ENCODE assay signal across 9 cellular contexts in genomic region chr6:4778086-4778485, GRCh38. TPM values are rescaled to one million over a fixed set of nuclear protein-coding genes. Genes with fewer than 3 reads are reported as not detected.
DNase-seq lines count a peak whose midpoint lies in the region; ATAC-seq and TF ChIP-seq lines count a peak whose summit lies in the region.
"Had no signal": no experiment of that assay in that cellular context is flagged by ENCODE, and none has a peak within 500 bp of the region (broad histone marks: within the 10 kb centered on the region; RNA-seq: fewer than 3 reads in every experiment).

No MANE protein-coding gene starts in this region.

- H3K36me3 ChIP-seq in OCI-LY3 (replicated peaks; ENCODE audit: low read depth, low read length) (peaks cover 25% of the 10 kb centered on the region), esophagus (ENCODE audit: control insufficient read depth in 2 of 2, insufficient read depth in 2 of 2, low read length in 1 of 2) (no peaks in the 10 kb centered on the region)

- peak overlapping the region; percentile 84 for H3K9ac ChIP-seq in OCI-LY3 (ENCODE audit: low read length)

- H3K27ac ChIP-seq in OCI-LY3 (ENCODE audit: low read length) (peak overlapping the region; percentile 43), esophagus (ENCODE audit: low read depth in 2 of 2, low read length in 1 of 2) (no peak overlapping the region)

- H3K4me3 Mint-ChIP-seq in stimulated activated effector memory CD8-positive, alpha-beta T cell treated with anti-CD3 and anti-CD28 coated beads, Interleukin-12 subunit alpha, Interleukin-12 subunit beta, amount 100 ng/mL, for 72 hours, result peak overlapping the region; percentile 95

- WGBS in esophagus, 2 donors, result 77 to 81% methylated on average over 1 of the region's 1 CpG

- no peaks in the 10 kb centered on the region for H3K27me3 ChIP-seq in OCI-LY3 (ENCODE audit: low read depth, low read length)
- H3K27me3 ChIP-seq in esophagus (ENCODE audit: control insufficient read depth in 1 of 2, insufficient read depth in 2 of 2, low read length in 2 of 2), result no peaks in the 10 kb centered on the region

- H4K20me1 ChIP-seq in OCI-LY3 (ENCODE audit: insufficient read depth, low read length), result peaks cover 49% of the 10 kb centered on the region

- no peak for DNase-seq in activated CD4-positive, CD25-positive, alpha-beta regulatory T cell treated with anti-CD3 and anti-CD28 coated beads, Interleukin-2, amount 50 U/mL, for 72 hours
- no peak for DNase-seq in stimulated activated effector memory CD8-positive, alpha-beta T cell treated with anti-CD3 and anti-CD28 coated beads, Interleukin-12 subunit alpha, Interleukin-12 subunit beta, amount 100 ng/mL, for 72 hours (ENCODE audit: low spot score in 2 of 2)
- no peak for DNase-seq in DMS153 treated with DMSO at 0.1 percent for 48 hours (lab: John Stamatoyannopoulos, UW; ENCODE audit: unreplicated experiment)
- no peak for DNase-seq in AG20443 (ENCODE audit: low spot score)
- DNase-seq: activated CD4-positive, CD25-positive, alpha-beta regulatory T cell had no signal

- no peak for TF ChIP-seq CTCF in OCI-LY3 (IDR thresholded peaks at IDR 0.05; ENCODE audit: low read depth, low read length)

- peak; percentile 36 to 52 for ATAC-seq in activated CD4-positive, CD25-positive, alpha-beta regulatory T cell treated with anti-CD3 and anti-CD28 coated beads, Interleukin-2, amount 50 U/mL, for 24 hours
- peak; percentile 29 for ATAC-seq in stimulated activated effector memory CD8-positive, alpha-beta T cell treated with anti-CD3 and anti-CD28 coated beads, Interleukin-12 subunit alpha, Interleukin-12 subunit beta, amount 100 ng/mL, for 72 hours
- no peak for ATAC-seq in HG02938 (IDR thresholded peaks at IDR 0.05; ENCODE audit: unreplicated experiment)

- H3K9me3 ChIP-seq in OCI-LY3 (ENCODE audit: insufficient read depth, low read length), result peaks cover 16% of the 10 kb centered on the region
- no peaks in the 10 kb centered on the region for H3K9me3 ChIP-seq in esophagus (ENCODE audit: control insufficient read depth in 2 of 2, insufficient read depth in 1 of 2, low read depth in 1 of 2, low read length in 1 of 2)

- peaks cover 2% of the 10 kb centered on the region for H3K9me3 Mint-ChIP-seq in stimulated activated effector memory CD8-positive, alpha-beta T cell treated with anti-CD3 and anti-CD28 coated beads, Interleukin-12 subunit alpha, Interleukin-12 subunit beta, amount 100 ng/mL, for 72 hours

- peaks cover 39% of the 10 kb centered on the region for H3K4me1 ChIP-seq in OCI-LY3 (ENCODE audit: low read length)
- peaks cover 0 to 3% of the 10 kb centered on the region in 2 donors for H3K4me1 ChIP-seq in esophagus (ENCODE audit: control insufficient read depth in 2 of 2, insufficient read depth in 2 of 2, low read length in 1 of 2)

- H3K4me2 ChIP-seq in OCI-LY3 (ENCODE audit: low read length), result peak overlapping the region; percentile 76

- H3K4me1 Mint-ChIP-seq in stimulated activated effector memory CD8-positive, alpha-beta T cell treated with anti-CD3 and anti-CD28 coated beads, Interleukin-12 subunit alpha, Interleukin-12 subunit beta, amount 100 ng/mL, for 72 hours, result peaks cover 50% of the 10 kb centered on the region

- no peak overlapping the region for H2AFZ ChIP-seq in OCI-LY3 (ENCODE audit: low read depth, low read length)

- H3K36me3 Mint-ChIP-seq in stimulated activated effector memory CD8-positive, alpha-beta T cell treated with anti-CD3 and anti-CD28 coated beads, Interleukin-12 subunit alpha, Interleukin-12 subunit beta, amount 100 ng/mL, for 72 hours, result peaks cover 10% of the 10 kb centered on the region

- H3K27ac Mint-ChIP-seq in stimulated activated effector memory CD8-positive, alpha-beta T cell treated with anti-CD3 and anti-CD28 coated beads, Interleukin-12 subunit alpha, Interleukin-12 subunit beta, amount 100 ng/mL, for 72 hours, result peak overlapping the region; percentile 86

- peaks cover 59% of the 10 kb centered on the region for H3K79me2 ChIP-seq in OCI-LY3 (ENCODE audit: low read length)

- H3K4me3 ChIP-seq in OCI-LY3 (ENCODE audit: low read length), result peak overlapping the region; percentile 99
- H3K4me3 ChIP-seq in esophagus (ENCODE audit: low read depth in 1 of 2, low read length in 2 of 2), result peak overlapping the region; percentile 17 to 98

RNA-seq across cellular contexts. Expression of gene CDYL, which starts 1.9 kb away (rescaled TPM):
- polyA plus RNA-seq in esophagus, result 10 to 100 TPM in 1 of 2 donors, 1 to 10 TPM in 1; 9.0 to 10.5 TPM
